Comparison of ENCODE assay signal across 34 cellular contexts in genomic region chr1:199452627-199453026, GRCh38.
"Had no signal": no experiment of that assay in that cellular context is flagged by ENCODE, and none has a peak within 500 bp of the region (broad histone marks: within the 10 kb centered on the region; RNA-seq: fewer than 3 reads in every experiment).

No MANE protein-coding gene starts in this region.

- H3K9me3 Mint-ChIP-seq: activated CD4-positive, alpha-beta T cell treated with anti-CD3 and anti-CD28 coated beads, Interleukin-2, amount 10 ng/mL, durations not matched to agents 7 days and 5 days; activated naive CD4-positive, alpha-beta T cell treated with anti-CD3 and anti-CD28 coated beads, Interleukin-2, amount 50 U/mL, for 24 hours; activated naive CD8-positive, alpha-beta T cell treated with anti-CD3 and anti-CD28 coated beads, Interleukin-2, amount 10 ng/mL, durations not matched to agents 7 days and 5 days; activated T-cell treated with anti-CD3 and anti-CD28 coated beads, Interleukin-2, amount 50 U/mL, for 24 hours; central memory CD8-positive, alpha-beta T cell had no signal

- FAIRE-seq: TTC549 had no signal

- H3K36me3 Mint-ChIP-seq: activated naive CD4-positive, alpha-beta T cell treated with anti-CD3 and anti-CD28 coated beads, Interleukin-2, amount 50 U/mL, for 24 hours; activated naive CD8-positive, alpha-beta T cell treated with anti-CD3 and anti-CD28 coated beads, Interleukin-2, amount 10 ng/mL, durations not matched to agents 7 days and 5 days had no signal

- ATAC-seq: activated CD4-positive, alpha-beta T cell treated with anti-CD3 and anti-CD28 coated beads for 36 hours; activated CD4-positive, CD25-positive, alpha-beta regulatory T cell treated with anti-CD3 and anti-CD28 coated beads, Interleukin-2, amount 50 U/mL, for 24 hours; activated CD8-positive, alpha-beta T cell treated with anti-CD3 and anti-CD28 coated beads, Interleukin-2, amount 10 ng/mL, durations not matched to agents 7 days and 5 days; Panc1 had no signal

- H3K4me1 Mint-ChIP-seq: activated CD4-positive, alpha-beta T cell treated with anti-CD3 and anti-CD28 coated beads for 36 hours; activated CD4-positive, alpha-beta T cell treated with anti-CD3 and anti-CD28 coated beads, Interleukin-2, amount 10 ng/mL, durations not matched to agents 7 days and 5 days; activated naive CD4-positive, alpha-beta T cell treated with anti-CD3 and anti-CD28 coated beads, Interleukin-2, amount 50 U/mL, for 24 hours; activated naive CD8-positive, alpha-beta T cell treated with anti-CD3 and anti-CD28 coated beads, Interleukin-2, amount 10 ng/mL, durations not matched to agents 7 days and 5 days; central memory CD8-positive, alpha-beta T cell had no signal

- DNase-seq: activated CD4-positive, alpha-beta T cell treated with anti-CD3 and anti-CD28 coated beads for 36 hours; activated CD4-positive, alpha-beta T cell treated with anti-CD3 and anti-CD28 coated beads, Interleukin-2, amount 10 ng/mL, durations not matched to agents 7 days and 5 days; activated CD4-positive, alpha-beta T cell treated with anti-CD3 and anti-CD28 coated beads, Interleukin-2, amount 50 U/mL, for 48 hours; activated CD8-positive, alpha-beta T cell treated with anti-CD3 and anti-CD28 coated beads, Interleukin-2, amount 10 ng/mL, durations not matched to agents 7 days and 5 days; activated gamma-delta T cell; activated naive CD4-positive, alpha-beta T cell treated with Interleukin-2 at 50 U/mL for 16 hours; activated naive CD8-positive, alpha-beta T cell treated with anti-CD3 and anti-CD28 coated beads, Interleukin-2, amount 10 ng/mL, durations not matched to agents 7 days and 5 days; activated T-cell treated with anti-CD3 and anti-CD28 coated beads, Interleukin-2, amount 50 U/mL, for 24 hours; amygdala; Kasumi-1; KG1; MG63; NCI-H1048; NCI-H1105 treated with DMSO at 0.1 percent for 48 hours; NCI-H1436; NCI-H1694; NCI-H1930; NCI-H2081 treated with DMSO at 0.1 percent for 48 hours; NCI-H226; NCI-H446 treated with DMSO at 0.1 percent for 48 hours; NCI-H526; NCI-H774; SHP77; SJCRH30; T1000 had no signal

- H3K27me3 Mint-ChIP-seq: activated CD4-positive, alpha-beta T cell treated with anti-CD3 and anti-CD28 coated beads for 36 hours; activated CD4-positive, alpha-beta T cell treated with anti-CD3 and anti-CD28 coated beads, Interleukin-2, amount 10 ng/mL, durations not matched to agents 7 days and 5 days; activated naive CD8-positive, alpha-beta T cell treated with anti-CD3 and anti-CD28 coated beads, Interleukin-2, amount 10 ng/mL, durations not matched to agents 7 days and 5 days had no signal

- H3K27me3 ChIP-seq: ascending aorta, cardiac muscle cell, MG63, SJCRH30 had no signal

- H3K4me3 Mint-ChIP-seq: activated CD4-positive, alpha-beta T cell treated with anti-CD3 and anti-CD28 coated beads for 36 hours; activated CD4-positive, alpha-beta T cell treated with anti-CD3 and anti-CD28 coated beads, Interleukin-2, amount 10 ng/mL, durations not matched to agents 7 days and 5 days; activated CD8-positive, alpha-beta T cell treated with anti-CD3 and anti-CD28 coated beads, Interleukin-2, amount 10 ng/mL, durations not matched to agents 7 days and 5 days; activated naive CD4-positive, alpha-beta T cell treated with anti-CD3 and anti-CD28 coated beads, Interleukin-2, amount 50 U/mL, for 24 hours; activated naive CD8-positive, alpha-beta T cell treated with anti-CD3 and anti-CD28 coated beads, Interleukin-2, amount 10 ng/mL, durations not matched to agents 7 days and 5 days; activated T-cell treated with anti-CD3 and anti-CD28 coated beads, Interleukin-2, amount 50 U/mL, for 24 hours; central memory CD8-positive, alpha-beta T cell had no signal

- H3K4me3 ChIP-seq: ascending aorta, cardiac muscle cell, MG63, SJCRH30, SK-N-MC had no signal

- H3K27ac Mint-ChIP-seq: activated CD4-positive, alpha-beta T cell treated with anti-CD3 and anti-CD28 coated beads for 36 hours; activated CD4-positive, alpha-beta T cell treated with anti-CD3 and anti-CD28 coated beads, Interleukin-2, amount 10 ng/mL, durations not matched to agents 7 days and 5 days; activated CD8-positive, alpha-beta T cell treated with anti-CD3 and anti-CD28 coated beads, Interleukin-2, amount 10 ng/mL, durations not matched to agents 7 days and 5 days; activated naive CD4-positive, alpha-beta T cell treated with anti-CD3 and anti-CD28 coated beads, Interleukin-2, amount 50 U/mL, for 24 hours; activated naive CD8-positive, alpha-beta T cell treated with anti-CD3 and anti-CD28 coated beads, Interleukin-2, amount 10 ng/mL, durations not matched to agents 7 days and 5 days; activated T-cell treated with anti-CD3 and anti-CD28 coated beads, Interleukin-2, amount 50 U/mL, for 24 hours; activated T-helper 2 cell treated with anti-CD3 and anti-CD28 coated beads, Interferon-gamma antibody, Interleukin-2, Interleukin-4, amounts not matched to agents 10 μg/mL and 5 μg/mL and 100 μg/mL, durations not matched to agents 14 hours and 24 hours and 36 hours had no signal

- H3K36me3 ChIP-seq: ascending aorta, cardiac muscle cell, MG63, SJCRH30 had no signal
